Comparison of ENCODE assay signal across 10 cellular contexts in genomic region chr15:90592144-90592887, GRCh38.
A peak's percentile ranks its signal among the peaks of the same experiment; 100 is the strongest.
DNase-seq lines count a peak whose midpoint lies in the region; ATAC-seq, FAIRE-seq and TF ChIP-seq lines count a peak whose summit lies in the region.
"Had no signal": no experiment of that assay in that cellular context is flagged by ENCODE, and none has a peak within 500 bp of the region (broad histone marks: within the 10 kb centered on the region; RNA-seq: fewer than 3 reads in every experiment).

No MANE protein-coding gene starts in this region.

- H3K36me3 ChIP-seq in bronchial epithelial cell (ENCODE audit: control insufficient read depth, insufficient read depth, low read length) (peaks cover 2% of the 10 kb centered on the region), kidney (ENCODE audit: control insufficient read depth in 1 of 2, insufficient read depth in 2 of 2, low read length in 2 of 2) (no peaks in the 10 kb centered on the region)

- H3K4me1 ChIP-seq in kidney (ENCODE audit: control insufficient read depth in 1 of 2, insufficient read depth in 1 of 2, low read depth in 1 of 2, low read length in 2 of 2): no peaks in the 10 kb centered on the region

- TF ChIP-seq CTCF in bronchial epithelial cell (IDR thresholded peaks at IDR 0.05; ENCODE audit: insufficient read depth, low read length, severe bottlenecking) (no peak), omental fat pad (IDR thresholded peaks at IDR 0.05) (no peak), kidney (IDR thresholded peaks at IDR 0.05; ENCODE audit: borderline replicate concordance, extremely low read depth, insufficient read depth) (no peak), WTC11 (IDR thresholded peaks at IDR 0.05) (no peak)

- POLR2A ChIA-PET in WTC11 (lab: Charles Lee): no interaction called here

- intact Hi-C loops in kidney (cut with DNase I): no loop called here

- peak; percentile 77 for ATAC-seq in omental fat pad (ENCODE audit: low FRiP score)
- no peak for ATAC-seq in WTC11
- ATAC-seq in HG03469 (IDR thresholded peaks at IDR 0.05; ENCODE audit: unreplicated experiment): no peak

- no peaks in the 10 kb centered on the region for H3K27me3 ChIP-seq in bronchial epithelial cell (ENCODE audit: control insufficient read depth, insufficient read depth, low read length)

- FAIRE-seq in bronchial epithelial cell (lab: Jason Lieb, UNC) (no peak), kidney (lab: Jason Lieb, UNC) (no peak)

- CTCF ChIA-PET in WTC11 (lab: Charles Lee): no interaction called here

- peaks cover 10% of the 10 kb centered on the region for H3K4me1 Mint-ChIP-seq in WTC11

- peak; percentile 81 for DNase-seq in GM03348 (ENCODE audit: low spot score)
- peak; percentile 96 for DNase-seq in NCI-H460 (ENCODE audit: extremely low read depth, low read depth)
- peak; percentile 79 for DNase-seq in bronchial epithelial cell (ENCODE audit: low read depth)
- no peak for DNase-seq in omental fat pad (ENCODE audit: low spot score)
- no peak for DNase-seq in GM19238 (ENCODE audit: insufficient read length, low spot score)
- DNase-seq in kidney: no peak
- DNase-seq in WTC11 (ENCODE audit: low spot score): no peak
- DNase-seq: cortex of kidney had no signal

- H3K9me3 ChIP-seq in kidney (ENCODE audit: control insufficient read depth in 1 of 2, low read length in 2 of 2): no peaks in the 10 kb centered on the region

- no peaks in the 10 kb centered on the region for H3K27me3 Mint-ChIP-seq in WTC11 (ENCODE audit: low read depth)
- H3K27me3 Mint-ChIP-seq: memory B cell had no signal

- no peak overlapping the region for H3K4me3 Mint-ChIP-seq in WTC11
- H3K4me3 Mint-ChIP-seq: memory B cell had no signal

- no peak overlapping the region for H3K27ac Mint-ChIP-seq in WTC11
- H3K27ac Mint-ChIP-seq: memory B cell had no signal

- H3K36me3 Mint-ChIP-seq in WTC11: no peaks in the 10 kb centered on the region

- H3K4me3 ChIP-seq in bronchial epithelial cell (ENCODE audit: low read depth, low read length) (no peak overlapping the region), kidney (ENCODE audit: low read length in 2 of 2) (no peak overlapping the region)

- H3K27ac ChIP-seq in kidney (ENCODE audit: low read depth in 2 of 2, low read length in 2 of 2): no peak overlapping the region

- H3K9ac ChIP-seq in kidney (ENCODE audit: low read length in 2 of 2): no peak overlapping the region

- no peaks in the 10 kb centered on the region for H3K9me3 Mint-ChIP-seq in WTC11
- H3K9me3 Mint-ChIP-seq: memory B cell had no signal

TF ChIP-seq in WTC11, 78 proteins besides CTCF, POLR2A, EP300 and RAD21:
- TF ChIP-seq USF1 (CRISPR knock-in tag; IDR thresholded peaks at IDR 0.05): no peak
TF ChIP-seq in WTC11: peak in this region for 0.

Comparison
In these comparisons a context has a peak if more than half of its experiments do, and no peak if none do; other contexts are left out.
1. DNase-seq: peak in GM03348 (single experiment), NCI-H460 (single experiment) and bronchial epithelial cell (single experiment); none in omental fat pad (single experiment), GM19238 (single experiment), kidney (single experiment) and WTC11 (single experiment).